ENCODE assay signal across 1 cellular context in genomic region chr15:65610871-65611718, GRCh38.
TF ChIP-seq lines count a peak whose summit lies in the region.

Gene INTS14, minus strand, starts transcription at chr15:65611131. Its CDS starts 3,751 bp downstream, at chr15:65607380.

TF ChIP-seq in HEK293, 187 proteins besides CTCF, POLR2A, EP300 and RAD21 (continued from another document and continues in another):
- TF ChIP-seq ZNF157 (tag by site-specific recombination; IDR thresholded peaks at IDR 0.05), result 0 out of 2 replicates have a peak, but pooled peaks have one; percentile 21
- no peak for TF ChIP-seq ZNF202 (tag by site-specific recombination; IDR thresholded peaks at IDR 0.05; ENCODE audit: borderline replicate concordance)
- TF ChIP-seq ZEB2 (tag by site-specific recombination; IDR thresholded peaks at IDR 0.05), result peak; percentile 99
- TF ChIP-seq ZNF555 (tag by site-specific recombination; conservative IDR thresholded peaks at IDR 0.05), result no peak
- peak; percentile 100 for TF ChIP-seq ZFP37 (tag by site-specific recombination; IDR thresholded peaks at IDR 0.05)
- TF ChIP-seq ZNF391 (tag by site-specific recombination; IDR thresholded peaks at IDR 0.05; ENCODE audit: borderline replicate concordance, low read depth), result peak; percentile 99
- no peak for TF ChIP-seq ZNF48 (tag by site-specific recombination; IDR thresholded peaks at IDR 0.05)
- no peak for TF ChIP-seq ZNF155 (tag by site-specific recombination; IDR thresholded peaks at IDR 0.05)
- peak; percentile 89 for TF ChIP-seq KLF1 (tag by site-specific recombination; IDR thresholded peaks at IDR 0.05)
- TF ChIP-seq ZNF792 (tag by site-specific recombination; IDR thresholded peaks at IDR 0.05), result peak; percentile 92
- TF ChIP-seq, protein P1, sequence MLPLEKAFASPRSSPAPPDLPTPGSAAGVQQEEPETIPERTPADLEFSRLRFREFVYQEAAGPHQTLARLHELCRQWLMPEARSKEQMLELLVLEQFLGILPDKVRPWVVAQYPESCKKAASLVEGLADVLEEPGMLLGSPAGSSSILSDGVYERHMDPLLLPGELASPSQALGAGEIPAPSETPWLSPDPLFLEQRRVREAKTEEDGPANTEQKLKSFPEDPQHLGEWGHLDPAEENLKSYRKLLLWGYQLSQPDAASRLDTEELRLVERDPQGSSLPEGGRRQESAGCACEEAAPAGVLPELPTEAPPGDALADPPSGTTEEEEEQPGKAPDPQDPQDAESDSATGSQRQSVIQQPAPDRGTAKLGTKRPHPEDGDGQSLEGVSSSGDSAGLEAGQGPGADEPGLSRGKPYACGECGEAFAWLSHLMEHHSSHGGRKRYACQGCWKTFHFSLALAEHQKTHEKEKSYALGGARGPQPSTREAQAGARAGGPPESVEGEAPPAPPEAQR (tag by site-specific recombination; IDR thresholded peaks at IDR 0.05), result peak; percentile 95; the same call in 1 of the 2 replicates
- no peak for TF ChIP-seq SETDB1 (IDR thresholded peaks at IDR 0.05; ENCODE audit: insufficient read length, low read length)
- TF ChIP-seq, protein P2, sequence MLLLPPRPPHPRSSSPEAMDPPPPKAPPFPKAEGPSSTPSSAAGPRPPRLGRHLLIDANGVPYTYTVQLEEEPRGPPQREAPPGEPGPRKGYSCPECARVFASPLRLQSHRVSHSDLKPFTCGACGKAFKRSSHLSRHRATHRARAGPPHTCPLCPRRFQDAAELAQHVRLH (tag by site-specific recombination; IDR thresholded peaks at IDR 0.05), result peak; percentile 97
- peak; percentile 90 for TF ChIP-seq ZNF335 (tag by site-specific recombination; conservative IDR thresholded peaks at IDR 0.05)
- TF ChIP-seq ZNF76 (tag by site-specific recombination; IDR thresholded peaks at IDR 0.05; ENCODE audit: borderline replicate concordance, low read depth), result peak; percentile 91
- peak; percentile 95 for TF ChIP-seq ZNF610 (tag by site-specific recombination; IDR thresholded peaks at IDR 0.05; ENCODE audit: borderline replicate concordance)
- TF ChIP-seq PRDM4 (tag by site-specific recombination; IDR thresholded peaks at IDR 0.05), result peak; percentile 81
- TF ChIP-seq, protein P3, sequence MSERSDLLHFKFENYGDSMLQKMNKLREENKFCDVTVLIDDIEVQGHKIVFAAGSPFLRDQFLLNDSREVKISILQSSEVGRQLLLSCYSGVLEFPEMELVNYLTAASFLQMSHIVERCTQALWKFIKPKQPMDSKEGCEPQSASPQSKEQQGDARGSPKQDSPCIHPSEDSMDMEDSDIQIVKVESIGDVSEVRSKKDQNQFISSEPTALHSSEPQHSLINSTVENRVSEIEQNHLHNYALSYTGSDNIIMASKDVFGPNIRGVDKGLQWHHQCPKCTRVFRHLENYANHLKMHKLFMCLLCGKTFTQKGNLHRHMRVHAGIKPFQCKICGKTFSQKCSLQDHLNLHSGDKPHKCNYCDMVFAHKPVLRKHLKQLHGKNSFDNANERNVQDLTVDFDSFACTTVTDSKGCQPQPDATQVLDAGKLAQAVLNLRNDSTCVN (tag by site-specific recombination; optimal IDR thresholded peaks at IDR 0.05), result peak; percentile 94
- peak; percentile 52; the same call in 1 of the 2 replicates for TF ChIP-seq ZNF133 (tag by site-specific recombination; IDR thresholded peaks at IDR 0.05)
- TF ChIP-seq ZNF132 (tag by site-specific recombination; IDR thresholded peaks at IDR 0.05; ENCODE audit: borderline replicate concordance), result no peak
- no peak for TF ChIP-seq ZNF433 (tag by site-specific recombination; IDR thresholded peaks at IDR 0.05; ENCODE audit: low read depth)
- peak; percentile 65; the same call in 1 of the 2 replicates for TF ChIP-seq ZNF19 (tag by site-specific recombination; IDR thresholded peaks at IDR 0.05; ENCODE audit: low read depth)
- TF ChIP-seq YY1 (tag by site-specific recombination; IDR thresholded peaks at IDR 0.05), result peak; percentile 91
- no peak for TF ChIP-seq ZNF747 (tag by site-specific recombination; IDR thresholded peaks at IDR 0.05)
- TF ChIP-seq ZNF596 (tag by site-specific recombination; IDR thresholded peaks at IDR 0.05), result peak; percentile 14; the same call in 1 of the 2 replicates
- peak; percentile 85 for TF ChIP-seq WT1 (tag by site-specific recombination; IDR thresholded peaks at IDR 0.05)
- peak; percentile 51 for TF ChIP-seq ZFHX2 (tag by site-specific recombination; conservative IDR thresholded peaks at IDR 0.05)
- TF ChIP-seq ZIC2 (tag by site-specific recombination; IDR thresholded peaks at IDR 0.05), result peak; percentile 55; the same call in 1 of the 2 replicates
- no peak for TF ChIP-seq ZBTB49 (tag by site-specific recombination; IDR thresholded peaks at IDR 0.05; ENCODE audit: low read depth)
- TF ChIP-seq ZNF514 (tag by site-specific recombination; IDR thresholded peaks at IDR 0.05), result no peak
- 0 out of 2 replicates have a peak, but pooled peaks have one; percentile 34 for TF ChIP-seq ZNF416 (tag by site-specific recombination; IDR thresholded peaks at IDR 0.05)
- peak; percentile 51 for TF ChIP-seq ZNF623 (tag by site-specific recombination; IDR thresholded peaks at IDR 0.05)
- peak; percentile 98 for TF ChIP-seq ZBTB20 (tag by site-specific recombination; IDR thresholded peaks at IDR 0.05)
- peak; percentile 94; the same call in 1 of the 2 replicates for TF ChIP-seq KLF7 (tag by site-specific recombination; IDR thresholded peaks at IDR 0.05; ENCODE audit: borderline replicate concordance)
- peak; percentile 99 for TF ChIP-seq ZBTB10 (tag by site-specific recombination; IDR thresholded peaks at IDR 0.05)
- no peak for TF ChIP-seq ZNF214 (tag by site-specific recombination; IDR thresholded peaks at IDR 0.05; ENCODE audit: borderline replicate concordance)
- TF ChIP-seq ZNF704 (tag by site-specific recombination; IDR thresholded peaks at IDR 0.05), result no peak; the same call in 1 of the 2 replicates
- peak; percentile 90 for TF ChIP-seq KLF9 (tag by site-specific recombination; IDR thresholded peaks at IDR 0.05; ENCODE audit: low read depth)
- TF ChIP-seq, protein P4, sequence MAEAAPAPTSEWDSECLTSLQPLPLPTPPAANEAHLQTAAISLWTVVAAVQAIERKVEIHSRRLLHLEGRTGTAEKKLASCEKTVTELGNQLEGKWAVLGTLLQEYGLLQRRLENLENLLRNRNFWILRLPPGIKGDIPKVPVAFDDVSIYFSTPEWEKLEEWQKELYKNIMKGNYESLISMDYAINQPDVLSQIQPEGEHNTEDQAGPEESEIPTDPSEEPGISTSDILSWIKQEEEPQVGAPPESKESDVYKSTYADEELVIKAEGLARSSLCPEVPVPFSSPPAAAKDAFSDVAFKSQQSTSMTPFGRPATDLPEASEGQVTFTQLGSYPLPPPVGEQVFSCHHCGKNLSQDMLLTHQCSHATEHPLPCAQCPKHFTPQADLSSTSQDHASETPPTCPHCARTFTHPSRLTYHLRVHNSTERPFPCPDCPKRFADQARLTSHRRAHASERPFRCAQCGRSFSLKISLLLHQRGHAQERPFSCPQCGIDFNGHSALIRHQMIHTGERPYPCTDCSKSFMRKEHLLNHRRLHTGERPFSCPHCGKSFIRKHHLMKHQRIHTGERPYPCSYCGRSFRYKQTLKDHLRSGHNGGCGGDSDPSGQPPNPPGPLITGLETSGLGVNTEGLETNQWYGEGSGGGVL (tag by site-specific recombination; IDR thresholded peaks at IDR 0.05), result peak; percentile 47; the same call in 1 of the 2 replicates
- TF ChIP-seq ZNF174 (tag by site-specific recombination; IDR thresholded peaks at IDR 0.05), result no peak
- peak; percentile 90 for TF ChIP-seq ZNF184 (tag by site-specific recombination; IDR thresholded peaks at IDR 0.05)
- peak; percentile 99 for TF ChIP-seq KLF16 (tag by site-specific recombination; IDR thresholded peaks at IDR 0.05)
- peak; percentile 98 for TF ChIP-seq SP3 (tag by site-specific recombination; IDR thresholded peaks at IDR 0.05)
- no peak for TF ChIP-seq ZNF521 (tag by site-specific recombination; IDR thresholded peaks at IDR 0.05)
- 0 out of 2 replicates have a peak, but pooled peaks have one; percentile 16 for TF ChIP-seq HOXD13 (CRISPR knock-in tag; IDR thresholded peaks at IDR 0.05; ENCODE audit: borderline replicate concordance)
- TF ChIP-seq ZNF561 (tag by site-specific recombination; IDR thresholded peaks at IDR 0.05; ENCODE audit: borderline replicate concordance), result peak; percentile 99
- TF ChIP-seq ZNF558 (tag by site-specific recombination; IDR thresholded peaks at IDR 0.05), result peak; percentile 89
- TF ChIP-seq ZNF10 (tag by site-specific recombination; IDR thresholded peaks at IDR 0.05), result peak; percentile 89
- TF ChIP-seq KLF17 (tag by site-specific recombination; IDR thresholded peaks at IDR 0.05), result peak; percentile 99
- TF ChIP-seq ZNF24 (tag by site-specific recombination; IDR thresholded peaks at IDR 0.05), result peak; percentile 98
- 0 out of 2 replicates have a peak, but pooled peaks have one; percentile 72 for TF ChIP-seq ZNF624 (tag by site-specific recombination; IDR thresholded peaks at IDR 0.05)
